In the genomic region with DNA sequence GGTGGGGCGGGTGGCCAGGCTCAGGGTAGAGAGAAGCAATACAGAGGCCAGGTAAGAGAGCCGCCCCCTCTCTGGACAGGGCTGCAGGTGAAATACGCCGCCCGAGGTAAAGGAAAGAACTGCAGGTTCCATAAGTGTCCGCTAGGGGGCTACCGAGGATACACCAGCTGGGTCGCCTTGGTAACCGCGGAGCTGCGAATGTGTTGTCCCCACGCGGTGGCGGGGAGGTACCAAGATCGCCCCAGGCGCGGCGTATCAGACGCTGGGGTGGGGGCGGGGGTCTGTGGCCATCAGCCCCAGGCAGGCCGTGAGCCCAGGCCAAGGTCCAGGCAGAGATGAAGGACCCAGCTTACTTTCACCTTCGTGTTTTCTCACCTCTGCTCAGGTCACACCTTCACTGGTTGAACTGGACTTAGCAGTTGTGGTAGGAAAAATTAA, we compare ENCODE assay signal across 1 cellular context.
TF ChIP-seq lines count a peak whose summit lies in the region.

No MANE protein-coding gene starts in this region.

TF ChIP-seq in HCT116, 20 proteins besides CTCF, POLR2A, EP300 and RAD21 (continued from another document):
- TF ChIP-seq, protein P1, sequence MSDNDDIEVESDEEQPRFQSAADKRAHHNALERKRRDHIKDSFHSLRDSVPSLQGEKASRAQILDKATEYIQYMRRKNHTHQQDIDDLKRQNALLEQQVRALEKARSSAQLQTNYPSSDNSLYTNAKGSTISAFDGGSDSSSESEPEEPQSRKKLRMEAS (IDR thresholded peaks at IDR 0.05) = peak; percentile 91
